9 cellular contexts compared by ENCODE assay signal in the genomic region with DNA sequence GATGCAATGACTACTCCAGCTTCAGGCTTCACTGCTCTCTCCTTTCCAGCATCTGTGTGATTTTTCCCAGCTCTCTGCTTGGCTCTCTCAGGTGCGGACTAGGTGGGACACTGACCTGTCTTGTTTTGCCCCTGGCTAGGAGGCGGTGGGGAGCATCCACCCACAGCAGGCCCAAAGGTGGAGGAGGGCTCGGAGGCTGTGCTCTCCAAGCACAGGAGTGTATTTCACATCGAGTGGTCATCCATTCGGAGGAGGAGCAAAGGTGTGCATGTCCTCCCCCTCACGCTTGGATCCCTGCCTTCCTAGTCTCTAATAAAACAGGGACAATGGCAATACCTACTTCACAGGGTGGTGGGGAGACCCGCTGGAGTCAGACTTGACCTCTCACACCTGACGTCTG. TPM values are rescaled to one million over a fixed set of nuclear protein-coding genes. Genes with fewer than 3 reads are reported as not detected.
"Had no signal": no experiment of that assay in that cellular context is flagged by ENCODE, and none has a peak within 500 bp of the region (broad histone marks: within the 10 kb centered on the region; RNA-seq: fewer than 3 reads in every experiment).

No MANE protein-coding gene starts in this region.

- H3K27ac Mint-ChIP-seq: H9 had no signal

- H2AFZ ChIP-seq: GM23248 had no signal

- ATAC-seq: K562 had no signal

- H3K4me3 ChIP-seq: GM23248, K562 had no signal

- FAIRE-seq: H54, K562 had no signal

- H3K4me3 Mint-ChIP-seq: H9 had no signal

- H3K27ac ChIP-seq: GM23248 had no signal

- H3K9ac ChIP-seq: GM23248 had no signal

- DNase-seq: GM23248, GOT3, H9, HCEC 1CT, IMR-90, KG1 had no signal

- H3K9me3 Mint-ChIP-seq: H9 had no signal

RNA-seq across cellular contexts. Expression of a gene that starts 48.4 kb away (rescaled TPM):
- total RNA-seq: HT1080, IMR-90, K562 had no signal
- polyA plus RNA-seq: GM23248, K562 had no signal
